1 cellular context compared by ENCODE assay signal in genomic region chr20:25063981-25064380, GRCh38.
TF ChIP-seq lines count a peak whose summit lies in the region.

No MANE protein-coding gene starts in this region.

TF ChIP-seq in HEK293T, 16 proteins besides CTCF, POLR2A, EP300 and RAD21:
- TF ChIP-seq SP1 (IDR thresholded peaks at IDR 0.05) = no peak
- TF ChIP-seq LEF1 (IDR thresholded peaks at IDR 0.05; ENCODE audit: borderline replicate concordance) = no peak
